Comparison of ENCODE assay signal across 33 cellular contexts in the genomic region with DNA sequence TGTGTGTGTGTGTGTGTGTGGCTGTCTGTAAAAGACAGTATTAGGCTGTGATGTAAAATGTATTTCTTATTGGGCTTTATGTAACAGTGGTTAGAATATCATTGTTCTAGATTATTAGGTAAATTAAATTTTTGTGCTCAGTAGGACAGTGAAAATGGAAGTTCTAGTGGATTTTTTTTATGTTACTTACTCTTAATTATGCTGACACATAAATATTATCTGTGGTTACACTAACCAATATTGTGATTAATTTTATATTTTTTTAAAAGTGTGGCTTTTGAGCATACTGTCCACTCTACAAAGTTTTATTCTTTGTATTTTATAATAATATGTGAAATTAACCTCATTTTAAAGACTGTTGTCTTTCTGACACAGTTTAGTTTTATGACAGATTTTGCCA.
"Had no signal": no experiment of that assay in that cellular context is flagged by ENCODE, and none has a peak within 500 bp of the region (broad histone marks: within the 10 kb centered on the region; RNA-seq: fewer than 3 reads in every experiment).

No MANE protein-coding gene starts in this region.

- H3K36me3 ChIP-seq: ascending aorta, cardiac muscle cell, WERI-Rb-1 had no signal

- H3K27me3 ChIP-seq: ascending aorta, cardiac muscle cell had no signal

- ATAC-seq: activated CD4-positive, alpha-beta T cell treated with anti-CD3 and anti-CD28 coated beads for 36 hours; activated CD4-positive, CD25-positive, alpha-beta regulatory T cell treated with anti-CD3 and anti-CD28 coated beads, Interleukin-2, amount 50 U/mL, for 24 hours; activated CD8-positive, alpha-beta memory T cell treated with anti-CD3 and anti-CD28 coated beads, Interleukin-2, amount 10 ng/mL, durations not matched to agents 7 days and 5 days; activated CD8-positive, alpha-beta T cell treated with anti-CD3 and anti-CD28 coated beads, Interleukin-2, amount 10 ng/mL, durations not matched to agents 7 days and 5 days; activated naive CD8-positive, alpha-beta T cell treated with anti-CD3 and anti-CD28 coated beads, Interleukin-2, amount 50 U/mL, for 24 hours; WTC11 had no signal

- H3K4me1 ChIP-seq: ascending aorta had no signal

- FAIRE-seq: bronchial epithelial cell, TTC549 had no signal

- DNase-seq: activated CD4-positive, alpha-beta memory T cell treated with anti-CD3 and anti-CD28 coated beads, Interleukin-2, amount 10 ng/mL, durations not matched to agents 7 days and 5 days; activated CD4-positive, alpha-beta T cell treated with anti-CD3 and anti-CD28 coated beads for 1 hour; activated CD4-positive, alpha-beta T cell treated with anti-CD3 and anti-CD28 coated beads for 36 hours; activated CD4-positive, alpha-beta T cell treated with anti-CD3 and anti-CD28 coated beads for 48 hours; activated CD4-positive, alpha-beta T cell treated with anti-CD3 and anti-CD28 coated beads, Interleukin-2, amount 10 ng/mL, durations not matched to agents 7 days and 5 days; activated CD4-positive, alpha-beta T cell treated with anti-CD3 and anti-CD28 coated beads, Interleukin-2, amount 50 U/mL, for 48 hours; activated CD4-positive, CD25-positive, alpha-beta regulatory T cell; activated CD8-positive, alpha-beta memory T cell treated with anti-CD3 and anti-CD28 coated beads for 24 hours; activated CD8-positive, alpha-beta memory T cell treated with anti-CD3 and anti-CD28 coated beads, Interleukin-2, amount 10 ng/mL, durations not matched to agents 7 days and 5 days; activated CD8-positive, alpha-beta memory T cell treated with anti-CD3 and anti-CD28 coated beads, Interleukin-2, amount 50 U/mL, for 48 hours; activated CD8-positive, alpha-beta T cell treated with anti-CD3 and anti-CD28 coated beads, Interleukin-2, amount 10 ng/mL, durations not matched to agents 7 days and 5 days; activated effector memory CD4-positive, alpha-beta T cell treated with Interleukin-2 at 50 U/mL for 16 hours; activated gamma-delta T cell; activated naive CD4-positive, alpha-beta T cell treated with anti-CD3 and anti-CD28 coated beads, Interleukin-2, amount 10 ng/mL, durations not matched to agents 7 days and 5 days; activated naive CD4-positive, alpha-beta T cell treated with Interleukin-2 at 50 U/mL for 16 hours; activated naive CD8-positive, alpha-beta T cell treated with anti-CD3 and anti-CD28 coated beads, Interleukin-2, amount 10 ng/mL, durations not matched to agents 7 days and 5 days; activated naive CD8-positive, alpha-beta T cell treated with anti-CD3 and anti-CD28 coated beads, Interleukin-2, amount 50 U/mL, for 24 hours; activated T-cell treated with anti-CD3 and anti-CD28 coated beads, Interleukin-2, amount 50 U/mL, for 24 hours; activated T-cell treated with anti-CD3 and anti-CD28 coated beads, Interleukin-2, amount 50 U/mL, for 48 hours; amygdala; anterior cingulate cortex; caudate nucleus; cerebellar nuclear complex; T-helper 1 cell; T-helper 2 cell; T-helper 9 cell; WERI-Rb-1 had no signal

- H3K9me3 ChIP-seq: ascending aorta had no signal

- H3K4me3 ChIP-seq: ascending aorta, cardiac muscle cell had no signal

- H3K27ac ChIP-seq: ascending aorta, cardiac muscle cell, WERI-Rb-1 had no signal
